32 cellular contexts compared by ENCODE assay signal in genomic region chr13:23107665-23108064, GRCh38.
"Had no signal": no experiment of that assay in that cellular context is flagged by ENCODE, and none has a peak within 500 bp of the region (broad histone marks: within the 10 kb centered on the region; RNA-seq: fewer than 3 reads in every experiment).

No MANE protein-coding gene starts in this region.

- H3K27ac Mint-ChIP-seq: natural killer cell; nephron; neural progenitor cell; progenitor cell of endocrine pancreas; stimulated activated memory B cell treated with anti-CD40 and anti-IgM and Interleukin-4, amounts not matched to agents 10 μg/mL and 1 μg/mL and 100 μg/mL, for 72 hours; stimulated activated naive CD8-positive, alpha-beta T cell treated with anti-CD3 and anti-CD28 coated beads, Interleukin-15, amount 100 ng/mL, for 72 hours had no signal

- H3K9me3 ChIP-seq: ovary, psoas muscle, spleen, suprapubic skin, thoracic aorta, thyroid gland, tibial nerve, upper lobe of left lung, vagina had no signal

- H3K27me3 Mint-ChIP-seq: progenitor cell of endocrine pancreas; stimulated activated memory B cell treated with anti-CD40 and anti-IgM and Interleukin-4, amounts not matched to agents 10 μg/mL and 1 μg/mL and 100 μg/mL, for 72 hours; stimulated activated naive CD8-positive, alpha-beta T cell treated with anti-CD3 and anti-CD28 coated beads, Interleukin-15, amount 100 ng/mL, for 72 hours had no signal

- H3K79me2 ChIP-seq: parathyroid adenoma had no signal

- H2AFZ ChIP-seq: neural progenitor cell, parathyroid adenoma had no signal

- H3K4me2 ChIP-seq: neural progenitor cell, smooth muscle cell had no signal

- H3K27me3 ChIP-seq: neural progenitor cell, ovary, spleen, suprapubic skin, thyroid gland, tibial nerve, upper lobe of left lung, vagina had no signal

- H3K36me3 ChIP-seq: neural progenitor cell, ovary, spleen, suprapubic skin, thoracic aorta, thyroid gland, tibial nerve, upper lobe of left lung, vagina had no signal

- FAIRE-seq: urothelium cell line had no signal

- H3K4me1 ChIP-seq: neural progenitor cell, parathyroid adenoma, psoas muscle, spleen, suprapubic skin, thyroid gland, tibial nerve, upper lobe of left lung, vagina had no signal

- H3K9ac ChIP-seq: neural progenitor cell, parathyroid adenoma had no signal

- H3K4me1 Mint-ChIP-seq: natural killer cell; neural progenitor cell; stimulated activated memory B cell treated with anti-CD40 and anti-IgM and Interleukin-4, amounts not matched to agents 10 μg/mL and 1 μg/mL and 100 μg/mL, for 72 hours; stimulated activated naive CD8-positive, alpha-beta T cell treated with anti-CD3 and anti-CD28 coated beads, Interleukin-15, amount 100 ng/mL, for 72 hours had no signal

- H3K4me3 ChIP-seq: neural progenitor cell, ovary, psoas muscle, skin epidermis, smooth muscle cell, spleen, suprapubic skin, thoracic aorta, thyroid gland, tibial nerve, upper lobe of left lung, vagina had no signal

- H3K36me3 Mint-ChIP-seq: natural killer cell; neural progenitor cell; stimulated activated memory B cell treated with anti-CD40 and anti-IgM and Interleukin-4, amounts not matched to agents 10 μg/mL and 1 μg/mL and 100 μg/mL, for 72 hours had no signal

- H3K27ac ChIP-seq: neural progenitor cell, ovary, parathyroid adenoma, psoas muscle, skin epidermis, spleen, suprapubic skin, thoracic aorta, thyroid gland, tibial nerve, upper lobe of left lung, vagina had no signal

- DNase-seq: natural killer cell; occipital lobe; ovary; posterior cingulate gyrus; psoas muscle; right cardiac atrium; spleen; stimulated activated CD4-positive, alpha-beta T cell treated with anti-CD3 and anti-CD28 coated beads, Interleukin-12 subunit alpha, Interleukin-12 subunit beta, amount 100 ng/mL, for 4 hours; stimulated activated CD4-positive, alpha-beta T cell treated with anti-CD3 and anti-CD28 coated beads, Interleukin-1b, Interleukin-23, amount 100 ng/mL, for 48 hours; stimulated activated CD4-positive, alpha-beta T cell treated with anti-CD3 and anti-CD28 coated beads, Interleukin-4, amount 100 ng/mL, for 1 hour; stimulated activated CD4-positive, alpha-beta T cell treated with anti-CD3 and anti-CD28 coated beads, Interleukin-4, amount 100 ng/mL, for 4 hours; stimulated activated CD8-positive, alpha-beta memory T cell treated with anti-CD3 and anti-CD28 coated beads, Interleukin-4, amount 100 ng/mL, for 48 hours; stimulated activated naive CD4-positive, alpha-beta T cell; stimulated activated naive CD8-positive, alpha-beta T cell treated with anti-CD3 and anti-CD28 coated beads, Interleukin-15, amount 100 ng/mL, for 72 hours; stimulated activated naive CD8-positive, alpha-beta T cell treated with anti-CD3 and anti-CD28 coated beads, Interleukin-15, Interleukin-2, amounts not matched to agents 100 U/mL and 50 U/mL, for 24 hours; substantia nigra; thyroid gland; trophoblast cell; upper lobe of left lung had no signal

- ATAC-seq: natural killer cell; psoas muscle; right cardiac atrium; sciatic nerve; stimulated activated memory B cell treated with anti-CD40 and anti-IgM and Interleukin-4, amounts not matched to agents 10 μg/mL and 1 μg/mL and 100 μg/mL, for 72 hours; stimulated activated naive CD8-positive, alpha-beta T cell treated with anti-CD3 and anti-CD28 coated beads, Interleukin-15, amount 100 ng/mL, for 72 hours; stimulated activated naive CD8-positive, alpha-beta T cell treated with anti-CD3 and anti-CD28 coated beads, Interleukin-15, Interleukin-2, amounts not matched to agents 100 U/mL and 50 U/mL, for 24 hours had no signal

- H3K9me3 Mint-ChIP-seq: nephron; neural progenitor cell; stimulated activated memory B cell treated with anti-CD40 and anti-IgM and Interleukin-4, amounts not matched to agents 10 μg/mL and 1 μg/mL and 100 μg/mL, for 72 hours; stimulated activated naive CD8-positive, alpha-beta T cell treated with anti-CD3 and anti-CD28 coated beads, Interleukin-15, amount 100 ng/mL, for 72 hours had no signal

- H3K4me3 Mint-ChIP-seq: natural killer cell; nephron; neural progenitor cell; stimulated activated memory B cell treated with anti-CD40 and anti-IgM and Interleukin-4, amounts not matched to agents 10 μg/mL and 1 μg/mL and 100 μg/mL, for 72 hours; stimulated activated naive CD8-positive, alpha-beta T cell treated with anti-CD3 and anti-CD28 coated beads, Interleukin-15, amount 100 ng/mL, for 72 hours had no signal
